In genomic region chr20:25623225-25623735, GRCh38 we compare ENCODE assay signal across 8 cellular contexts. TPM values are rescaled to one million over a fixed set of nuclear protein-coding genes. Genes with fewer than 3 reads are reported as not detected.
DNase-seq lines count a peak whose midpoint lies in the region; ATAC-seq and TF ChIP-seq lines count a peak whose summit lies in the region.

No MANE protein-coding gene starts in this region.

- peaks cover 6 to 19% of the 10 kb centered on the region in 2 donors for H3K4me1 ChIP-seq in thoracic aorta (ENCODE audit: control insufficient read depth in 1 of 2, low read depth in 2 of 2)

- ATAC-seq in GM21825 (IDR thresholded peaks at IDR 0.05; ENCODE audit: unreplicated experiment), result peak; percentile 24
- no peak for ATAC-seq in thoracic aorta (ENCODE audit: insufficient number of reproducible peaks, low FRiP score, low read depth)

- TF ChIP-seq CTCF in GM10266 (IDR thresholded peaks at IDR 0.05; ENCODE audit: control insufficient read depth, insufficient read depth, low read depth, missing control alignments) (no peak), epithelial cell of proximal tubule (conservative IDR thresholded peaks at IDR 0.05; ENCODE audit: low read depth, low read length) (no peak), thoracic aorta (IDR thresholded peaks at IDR 0.05) (no peak)

- peak overlapping the region; percentile 95 to 96 for H3K27ac ChIP-seq in thoracic aorta

- no peaks in the 10 kb centered on the region for H3K27me3 ChIP-seq in thoracic aorta (replicated peaks; ENCODE audit: insufficient read depth)

- no peaks in the 10 kb centered on the region for H3K9me3 ChIP-seq in thoracic aorta

- no peaks in the 10 kb centered on the region for H3K36me3 ChIP-seq in thoracic aorta

- H3K4me3 ChIP-seq in epithelial cell of proximal tubule (ENCODE audit: low read depth, low read length) (peak overlapping the region; percentile 93), thoracic aorta (peak overlapping the region; percentile 98)

- DNase-seq in GM10266 (ENCODE audit: extremely low spot score) (peak; percentile 37), LHCN-M2 (ENCODE audit: low read depth) (peak; percentile 35), epithelial cell of proximal tubule (ENCODE audit: low read depth) (no peak), myocyte (ENCODE audit: low read depth) (peak; percentile 66), thoracic aorta (ENCODE audit: low spot score) (peak; percentile 3), NCI-H774 (lab: John Stamatoyannopoulos, UW) (no peak)
- peak; percentile 44 to 58 for DNase-seq in activated CD4-positive, alpha-beta T cell treated with anti-CD3 and anti-CD28 coated beads, Interleukin-2, amount 50 U/mL, for 48 hours

RNA-seq across cellular contexts. Expression of gene NANP, which starts 0.5 kb away (rescaled TPM):
- total RNA-seq in LHCN-M2 (2014; rRNA removed) (8.6 TPM in 2 replicates), epithelial cell of proximal tubule (4.4 and 8.8 TPM in 2 replicates), myocyte (7.0 and 9.9 TPM in 2 replicates), thoracic aorta (1 to 10 TPM; 6.9 to 9.0 TPM)
- 3.5 TPM for polyA plus RNA-seq in LHCN-M2 (2012)
- polyA plus RNA-seq in myocyte (2012), result 3.7 TPM

RNA-seq across cellular contexts. Expression of gene NINL, which starts 37.9 kb away (rescaled TPM):
- total RNA-seq in LHCN-M2 (2014; rRNA removed) (4.2 and 5.2 TPM in 2 replicates), epithelial cell of proximal tubule (6.5 and 13.5 TPM in 2 replicates), myocyte (4.7 and 6.3 TPM in 2 replicates), thoracic aorta (10 to 100 TPM; 20.3 to 35.6 TPM)
- polyA plus RNA-seq in LHCN-M2 (2012), result 2.4 TPM
- 4.9 TPM for polyA plus RNA-seq in myocyte (2012)

Comparison
In these comparisons a context has a peak if more than half of its experiments do, and no peak if none do; other contexts are left out.
1. DNase-seq: peak in GM10266 (single experiment), LHCN-M2 (single experiment), activated CD4-positive, alpha-beta T cell treated with anti-CD3 and anti-CD28 coated beads, Interleukin-2, amount 50 U/mL, for 48 hours (2 of 2), myocyte (single experiment) and thoracic aorta (single experiment); none in epithelial cell of proximal tubule (single experiment) and NCI-H774 (single experiment).